Comparison of ENCODE assay signal across 8 cellular contexts in the genomic region with DNA sequence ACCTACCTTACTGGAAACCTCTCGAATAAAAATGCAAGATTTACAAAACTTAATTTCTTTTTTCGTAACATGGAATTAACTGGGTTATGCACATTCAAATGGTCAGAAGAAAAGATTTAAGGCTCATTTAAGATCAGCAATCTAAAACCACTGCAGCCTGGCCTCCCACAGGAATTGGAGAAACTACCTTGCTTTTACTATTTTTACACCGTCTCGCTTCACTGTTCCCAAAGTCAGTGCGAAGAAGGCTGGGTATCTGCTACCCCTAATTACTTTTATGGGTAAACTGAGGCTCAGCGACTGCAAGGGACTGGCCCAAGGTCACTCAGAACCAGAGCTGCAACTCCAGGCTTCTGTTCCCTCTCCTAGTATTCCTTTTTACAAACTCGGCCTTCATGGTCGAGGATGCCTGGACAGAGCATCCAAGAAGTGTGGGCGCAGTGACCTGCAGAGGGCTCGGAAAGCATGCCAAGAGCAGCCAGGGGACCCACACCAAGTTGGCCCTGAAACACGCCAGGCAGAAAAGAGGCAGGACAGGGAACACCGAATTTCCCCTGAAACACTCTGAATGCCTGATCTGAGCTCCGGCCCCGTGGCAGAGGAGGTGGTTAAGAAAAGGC. TPM values are rescaled to one million over a fixed set of nuclear protein-coding genes. Genes with fewer than 3 reads are reported as not detected.
A peak's percentile ranks its signal among the peaks of the same experiment; 100 is the strongest.
DNase-seq lines count a peak whose midpoint lies in the region; ATAC-seq, FAIRE-seq and TF ChIP-seq lines count a peak whose summit lies in the region.

No MANE protein-coding gene starts in this region.

- TF ChIP-seq EP300 in ovary (IDR thresholded peaks at IDR 0.05) = no peak

- DNase-seq in GM12891 (ENCODE audit: insufficient read length, low spot score) (no peak), foreskin fibroblast (peak; percentile 10 to 40), ovary (peak in 1 of 5 donors; percentile 62), NCI-H1694 (lab: John Stamatoyannopoulos, UW) (no peak)
- DNase-seq in activated CD8-positive, alpha-beta memory T cell treated with anti-CD3 and anti-CD28 coated beads, Interleukin-2, amount 50 U/mL, for 4 hours = no peak

- intact Hi-C loops in ovary (cut with DNase I) = loop anchor here in 2 of 4 donors (5.0 to 10.0 kb wide), 3 partner anchors 43 to 358 kb away; partner anchors contain the start of genes EVA1C (in 1 of the 2) and SYNJ1 (in 1 of the 2)

- no peak for TF ChIP-seq POLR2A in GM12891 (IDR thresholded peaks at IDR 0.05; ENCODE audit: low read depth, low read length)
- TF ChIP-seq POLR2A in ovary (IDR thresholded peaks at IDR 0.05) = no peak

- H3K9me3 ChIP-seq in ovary = no peaks in the 10 kb centered on the region

- H3K4me3 ChIP-seq in WI38 (ENCODE audit: low read depth, low read length) = peak overlapping the region; percentile 72
- H3K4me3 ChIP-seq in foreskin fibroblast (ENCODE audit: low read depth in 1 of 2, low read length in 2 of 2) = peak overlapping the region; percentile 80 to 83
- H3K4me3 ChIP-seq in ovary = peak overlapping the region; percentile 70

- H3K4me1 ChIP-seq in ovary (ENCODE audit: insufficient read depth) = peaks cover 5% of the 10 kb centered on the region

- H3K27me3 ChIP-seq in ovary = no peaks in the 10 kb centered on the region

- ATAC-seq in HG03139 (IDR thresholded peaks at IDR 0.05; ENCODE audit: unreplicated experiment) = peak; percentile 13
- ATAC-seq in activated CD4-positive, CD25-positive, alpha-beta regulatory T cell treated with anti-CD3 and anti-CD28 coated beads, Interleukin-2, amount 50 U/mL, for 24 hours = no peak

- WGBS in ovary, 3 donors = 1 to 3% (median 3%) methylated on average over 14 of the region's 14 CpGs

- FAIRE-seq in GM12891 (lab: Jason Lieb, UNC) = peak; percentile 33

- peak overlapping the region in 1 of 2 donors; percentile 90 for H3K27ac ChIP-seq in ovary

- H3K36me3 ChIP-seq in ovary = no peaks in the 10 kb centered on the region

- no peak for TF ChIP-seq CTCF in WI38 (IDR thresholded peaks at IDR 0.05; ENCODE audit: low read depth, low read length)
- TF ChIP-seq CTCF in foreskin fibroblast (IDR thresholded peaks at IDR 0.05; ENCODE audit: low read depth, low read length) = no peak
- no peak for TF ChIP-seq CTCF in ovary (IDR thresholded peaks at IDR 0.05)

TF ChIP-seq in GM12891, 5 proteins besides CTCF, POLR2A, EP300 and RAD21:
- TF ChIP-seq POLR2AphosphoS5 (IDR thresholded peaks at IDR 0.05; ENCODE audit: low read depth, low read length) (no peak), TAF1 (IDR thresholded peaks at IDR 0.05; ENCODE audit: low read depth, low read length) (no peak), PAX5 (IDR thresholded peaks at IDR 0.05; ENCODE audit: insufficient read depth, low read length, severe bottlenecking) (no peak), POU2F2 (IDR thresholded peaks at IDR 0.05; ENCODE audit: low read depth, low read length) (no peak), SPI1 (IDR thresholded peaks at IDR 0.05; ENCODE audit: low read depth, low read length) (no peak)
TF ChIP-seq in GM12891: peak in this region for 0.

RNA-seq across cellular contexts. Expression of gene PAXBP1, which starts 0.9 kb away (rescaled TPM):
- polyA plus RNA-seq in GM12891 (2012; ENCODE audit: low read depth, missing spikeins) = 19.3 TPM
- 10 to 100 TPM; 32.9 to 70.5 (median 46.3) TPM for total RNA-seq in ovary
- 10 to 100 TPM; 22.6 to 26.9 TPM for polyA plus RNA-seq in ovary

RNA-seq across cellular contexts. Expression of gene SYNJ1, which starts 42.8 kb away (rescaled TPM):
- polyA plus RNA-seq in GM12891 (2012; ENCODE audit: low read depth, missing spikeins) = 1.7 TPM
- total RNA-seq in ovary = 10 to 100 TPM in 4 of 7 donors, 1 to 10 TPM in 3; 7.0 to 15.6 (median 11.1) TPM
- polyA plus RNA-seq in ovary = 1 to 10 TPM; 4.8 to 8.7 TPM

Comparison
In these comparisons a context has a peak if more than half of its experiments do, and no peak if none do; other contexts are left out.
1. DNase-seq: peak in foreskin fibroblast (2 of 2); none in GM12891 (single experiment), activated CD8-positive, alpha-beta memory T cell treated with anti-CD3 and anti-CD28 coated beads, Interleukin-2, amount 50 U/mL, for 4 hours (single experiment) and NCI-H1694 (single experiment).
2. Peak in every context shown above with its lines, with median percentiles within 50 percentile points of each other: H3K4me3 ChIP-seq.